Comparison of ENCODE assay signal across 1 cellular context in genomic region chrX:140355922-140356321, GRCh38.
TF ChIP-seq lines count a peak whose summit lies in the region.

No MANE protein-coding gene starts in this region.

TF ChIP-seq in HEK293, 187 proteins besides CTCF, POLR2A, EP300 and RAD21 (continued from another document):
- TF ChIP-seq OSR2 (tag by site-specific recombination; IDR thresholded peaks at IDR 0.05) (peak; percentile 74), GLIS1 (tag by site-specific recombination; IDR thresholded peaks at IDR 0.05) (peak; percentile 68), ZNF280D (tag by site-specific recombination; IDR thresholded peaks at IDR 0.05) (no peak), ZNF426 (tag by site-specific recombination; IDR thresholded peaks at IDR 0.05) (no peak), ZNF600 (tag by site-specific recombination; IDR thresholded peaks at IDR 0.05) (no peak), REST (tag by site-specific recombination; IDR thresholded peaks at IDR 0.05) (no peak), AEBP2 (tag by site-specific recombination; IDR thresholded peaks at IDR 0.05; ENCODE audit: borderline replicate concordance) (no peak), SETDB1 (IDR thresholded peaks at IDR 0.05; ENCODE audit: insufficient read length, low read length) (no peak), ZFP41 (tag by site-specific recombination; IDR thresholded peaks at IDR 0.05; ENCODE audit: borderline replicate concordance) (no peak), HOXA7 (CRISPR knock-in tag; IDR thresholded peaks at IDR 0.05; ENCODE audit: borderline replicate concordance) (no peak), ZBTB49 (tag by site-specific recombination; IDR thresholded peaks at IDR 0.05; ENCODE audit: low read depth) (no peak), ZSCAN5A (tag by site-specific recombination; IDR thresholded peaks at IDR 0.05) (no peak), ZNF629 (tag by site-specific recombination; IDR thresholded peaks at IDR 0.05) (no peak), TCF7L2 (IDR thresholded peaks at IDR 0.05; ENCODE audit: borderline replicate concordance, low read depth, low read length) (peak; percentile 83), ZNF785 (tag by site-specific recombination; IDR thresholded peaks at IDR 0.05) (no peak), ZNF324 (tag by site-specific recombination; IDR thresholded peaks at IDR 0.05) (no peak), ZNF623 (tag by site-specific recombination; IDR thresholded peaks at IDR 0.05) (no peak), FEZF1 (tag by site-specific recombination; IDR thresholded peaks at IDR 0.05) (peak; percentile 61; the same call in 1 of the 2 replicates), ZBTB44 (tag by site-specific recombination; IDR thresholded peaks at IDR 0.05) (no peak), ZNF580 (tag by site-specific recombination; IDR thresholded peaks at IDR 0.05) (no peak), ZNF175 (tag by site-specific recombination; IDR thresholded peaks at IDR 0.05) (no peak), ZNF571 (tag by site-specific recombination; IDR thresholded peaks at IDR 0.05) (no peak)
